1 cellular context compared by ENCODE assay signal in the genomic region with DNA sequence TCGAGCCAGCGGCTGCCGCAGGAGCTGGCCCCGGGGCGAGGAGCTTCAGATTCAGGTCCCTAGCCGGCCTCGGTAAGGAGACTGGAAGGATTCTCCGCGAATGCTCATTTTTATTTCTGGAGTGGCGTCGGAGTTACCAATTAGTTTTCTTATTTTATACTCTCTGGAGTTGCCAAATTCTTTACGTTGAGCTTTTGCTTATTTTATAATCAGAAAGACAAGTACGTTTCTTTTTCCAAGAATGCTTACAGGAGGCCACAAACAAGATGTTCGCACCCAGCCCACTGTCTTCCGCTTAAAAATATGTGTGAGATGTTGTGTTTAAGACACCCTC.
TF ChIP-seq lines count a peak whose summit lies in the region.

No MANE protein-coding gene starts in this region.

TF ChIP-seq in A549, 52 proteins besides CTCF, POLR2A, EP300 and RAD21 (continued from another document):
- no peak for TF ChIP-seq ZNF302 (CRISPR knock-in tag; IDR thresholded peaks at IDR 0.05)
